In the genomic region with DNA sequence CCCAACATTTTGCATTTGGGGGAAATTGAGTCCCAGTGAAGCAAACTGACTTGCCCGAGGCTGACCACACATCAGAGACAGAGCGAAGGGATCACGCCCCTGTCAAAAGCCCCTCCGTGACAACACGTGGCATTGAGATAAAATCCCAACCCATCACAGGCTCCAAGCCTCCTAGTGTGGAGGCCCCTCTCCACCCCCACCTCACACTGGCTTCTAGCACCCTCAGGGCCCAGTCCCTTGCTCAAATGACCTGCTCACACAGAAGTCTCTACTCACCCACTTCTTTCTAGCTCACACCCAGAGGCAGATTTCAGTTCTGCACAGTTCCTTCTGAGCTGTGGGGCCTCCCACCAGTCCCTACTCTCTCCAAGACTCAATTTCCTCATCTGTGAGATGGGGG, we compare ENCODE assay signal across 21 cellular contexts. TPM values are rescaled to one million over a fixed set of nuclear protein-coding genes. Genes with fewer than 3 reads are reported as not detected.
DNase-seq lines count a peak whose midpoint lies in the region; ATAC-seq and TF ChIP-seq lines count a peak whose summit lies in the region.
"Had no signal": no experiment of that assay in that cellular context is flagged by ENCODE, and none has a peak within 500 bp of the region (broad histone marks: within the 10 kb centered on the region; RNA-seq: fewer than 3 reads in every experiment).

No MANE protein-coding gene starts in this region.

- no peak overlapping the region for H3K4me3 Mint-ChIP-seq in GM23338
- H3K4me3 Mint-ChIP-seq: B cell; CD4-positive, CD25-positive, alpha-beta regulatory T cell; CD8-positive, alpha-beta T cell; HFFc6 had no signal

- H3F3A ChIP-seq in GM23338 (replicated peaks; ENCODE audit: low read depth) = peaks cover 4% of the 10 kb centered on the region; the same call in 1 of the 2 replicates

- H3K9me3 ChIP-seq in right atrium auricular region (no peaks in the 10 kb centered on the region), psoas muscle (no peaks in the 10 kb centered on the region)
- H3K9me3 ChIP-seq: BLaER1, Caco-2, HAP-1 had no signal

- H3K4me1 ChIP-seq in right atrium auricular region = peaks cover 0 to 31% of the 10 kb centered on the region in 2 donors
- peaks cover 40% of the 10 kb centered on the region for H3K4me1 ChIP-seq in psoas muscle
- H3K4me1 ChIP-seq in GM23338 (ENCODE audit: insufficient read depth) = peaks cover 5% of the 10 kb centered on the region; the same call in 1 of the 2 replicates
- H3K4me1 ChIP-seq: Caco-2, HAP-1 had no signal

- H3K4me2 ChIP-seq in GM23338 = no peak overlapping the region
- H3K4me2 ChIP-seq: BLaER1 had no signal

- H2AFZ ChIP-seq in GM23338 = no peak overlapping the region
- H2AFZ ChIP-seq: GM23248 had no signal

- H3K4me3 ChIP-seq in right atrium auricular region = no peak overlapping the region
- no peak overlapping the region for H3K4me3 ChIP-seq in dorsolateral prefrontal cortex
- H3K4me3 ChIP-seq in psoas muscle = no peak overlapping the region
- no peak overlapping the region for H3K4me3 ChIP-seq in GM23338
- H3K4me3 ChIP-seq: BLaER1, GM23248, HAP-1 had no signal

- peaks cover 3% of the 10 kb centered on the region; the same call in 2 of the 3 replicates for H3K9me3 Mint-ChIP-seq in GM23338
- H3K9me3 Mint-ChIP-seq: CD8-positive, alpha-beta T cell; HFFc6 had no signal

- no peaks in the 10 kb centered on the region for H3K9me2 ChIP-seq in GM23338 (ENCODE audit: insufficient read depth)

- TF ChIP-seq CTCF in right atrium auricular region (IDR thresholded peaks at IDR 0.05) (no peak), dorsolateral prefrontal cortex (IDR thresholded peaks at IDR 0.05 in 54 of 56, conservative IDR thresholded peaks at IDR 0.05 in 2 of 56; ENCODE audit: low read depth in 1 of 56, partially characterized antibody in 56 of 56) (no peak), psoas muscle (IDR thresholded peaks at IDR 0.05) (no peak), GM23338 (conservative IDR thresholded peaks at IDR 0.05; ENCODE audit: low read depth in 2 of 2) (no peak)

- H3K79me2 ChIP-seq in GM23338 (replicated peaks; ENCODE audit: insufficient read depth) = no peaks in the 10 kb centered on the region

- H3K27me3 ChIP-seq in right atrium auricular region (no peaks in the 10 kb centered on the region), dorsolateral prefrontal cortex (no peaks in the 10 kb centered on the region), psoas muscle (ENCODE audit: insufficient read depth in 3 of 3, low read length in 2 of 3) (no peaks in the 10 kb centered on the region), GM23338 (ENCODE audit: insufficient read depth) (no peaks in the 10 kb centered on the region)
- H3K27me3 ChIP-seq: BLaER1 had no signal

- peak overlapping the region; percentile 73 to 90 for H3K27ac ChIP-seq in right atrium auricular region
- H3K27ac ChIP-seq in dorsolateral prefrontal cortex = peak overlapping the region in 35 of 59 donors; percentile 16 to 99 (median 93)
- H3K27ac ChIP-seq in psoas muscle = peak overlapping the region; percentile 61
- H3K27ac ChIP-seq in GM23338 (ENCODE audit: low read depth) = no peak overlapping the region
- H3K27ac ChIP-seq: 22Rv1, BLaER1, C4-2B, GM23248 had no signal

- ATAC-seq in psoas muscle = no peak
- no peak for ATAC-seq in HG02588 (IDR thresholded peaks at IDR 0.05; ENCODE audit: unreplicated experiment)
- ATAC-seq in GM23338 = no peak
- ATAC-seq: CD8-positive, alpha-beta T cell had no signal

- peaks cover 18% of the 10 kb centered on the region for H3K4me1 Mint-ChIP-seq in GM23338
- H3K4me1 Mint-ChIP-seq: B cell had no signal

- peaks cover 18% of the 10 kb centered on the region for H3K36me3 Mint-ChIP-seq in GM23338 (ENCODE audit: low read depth)
- H3K36me3 Mint-ChIP-seq: CD4-positive, CD25-positive, alpha-beta regulatory T cell; CD8-positive, alpha-beta T cell had no signal

- intact Hi-C loops in cardiac septum (cut with DNase I) (no loop called here), dorsolateral prefrontal cortex (cut with DNase I) (no loop called here), psoas muscle (cut with DNase I) (no loop called here)

- H3K36me3 ChIP-seq in right atrium auricular region = no peaks in the 10 kb centered on the region
- no peaks in the 10 kb centered on the region for H3K36me3 ChIP-seq in psoas muscle (ENCODE audit: insufficient read depth in 1 of 2, low read depth in 1 of 2)
- no peaks in the 10 kb centered on the region for H3K36me3 ChIP-seq in GM23338 (ENCODE audit: insufficient read depth)
- H3K36me3 ChIP-seq: BLaER1, HAP-1 had no signal

- DNase-seq in right atrium auricular region (ENCODE audit: low spot score) (no peak), cardiac septum (ENCODE audit: low spot score) (no peak), dorsolateral prefrontal cortex (no peak), psoas muscle (no peak), GM23338 (ENCODE audit: low spot score) (no peak), NCI-H748 (lab: John Stamatoyannopoulos, UW; ENCODE audit: unreplicated experiment) (no peak)
- DNase-seq: Caco-2; CD4-positive, CD25-positive, alpha-beta regulatory T cell; CD8-positive, alpha-beta T cell; DMS153; DND-41; GM23248; HFFc6 had no signal

- WGBS in psoas muscle, 3 donors = 93 to 95% (median 93%) methylated on average over 5 of the region's 5 CpGs

- H4K20me1 ChIP-seq in GM23338 (replicated peaks; ENCODE audit: insufficient read depth) = no peaks in the 10 kb centered on the region
- H4K20me1 ChIP-seq: BLaER1 had no signal

- H3K27ac Mint-ChIP-seq in GM23338 = no peak overlapping the region
- H3K27ac Mint-ChIP-seq: B cell; CD8-positive, alpha-beta T cell; HFFc6 had no signal

- peaks cover 18% of the 10 kb centered on the region for H3K27me3 Mint-ChIP-seq in GM23338 (ENCODE audit: insufficient read depth, low read depth, poor library complexity)

TF ChIP-seq in GM23338, 12 proteins besides CTCF, POLR2A, EP300 and RAD21 (continues in another document):
- TF ChIP-seq POLR2AphosphoS5 (IDR thresholded peaks at IDR 0.05; ENCODE audit: low read depth) = no peak
- no peak for TF ChIP-seq JUNB (IDR thresholded peaks at IDR 0.05; ENCODE audit: unreplicated experiment)
- TF ChIP-seq EZH2 (IDR thresholded peaks at IDR 0.05; ENCODE audit: low read depth, unreplicated experiment) = no peak

RNA-seq across cellular contexts. Expression of a gene that starts 10.3 kb away (rescaled TPM):
- 1 to 10 TPM; 2.5 to 7.2 TPM for total RNA-seq in right atrium auricular region
- total RNA-seq in cardiac septum = 4.9 TPM
- 10 to 100 TPM in 11 of 120 experiments, 1 to 10 TPM in 109; 1.0 to 16.3 (median 6.0) TPM for total RNA-seq in dorsolateral prefrontal cortex
- total RNA-seq in psoas muscle = 10 to 100 TPM in 2 of 4 donors, 1 to 10 TPM in 2; 2.5 to 17.7 (median 8.1) TPM
- polyA plus RNA-seq in psoas muscle = 10 to 100 TPM in 1 of 3 donors, 1 to 10 TPM in 2; 1.6 to 12.6 (median 5.2) TPM
- total RNA-seq in GM23338 (2014; rRNA removed; shearing (Covaris generic)) = 16.2 and 17.4 TPM in 2 replicates
- 14.0 and 14.6 TPM in 2 replicates for polyA plus RNA-seq in GM23338 (2016; fragmentation: Nextera tagmentation; extraction: Ambion mirVana)
- total RNA-seq: B cell; CD4-positive, CD25-positive, alpha-beta regulatory T cell; CD8-positive, alpha-beta T cell; GM23248; H4; HFFc6 had no signal
- polyA plus RNA-seq: AG04450, GM23248 had no signal

RNA-seq across cellular contexts. Expression of a gene that starts 21.5 kb away (rescaled TPM):
- total RNA-seq in right atrium auricular region = 100 to 1,000 TPM in 1 of 2 donors, 10 to 100 TPM in 1; 57.3 to 119 TPM
- 58.7 TPM for total RNA-seq in cardiac septum
- total RNA-seq in dorsolateral prefrontal cortex = 100 to 1,000 TPM in 117 of 120 experiments, 10 to 100 TPM in 3; 65.9 to 457 (median 199) TPM
- 100 to 1,000 TPM in 3 of 4 donors, 10 to 100 TPM in 1; 95.9 to 345 (median 218) TPM for total RNA-seq in psoas muscle
- 100 to 1,000 TPM in 2 of 3 donors, 10 to 100 TPM in 1; 55.6 to 282 (median 248) TPM for polyA plus RNA-seq in psoas muscle
- total RNA-seq in GM23338 (2014; rRNA removed; shearing (Covaris generic)) = 3.4 and 4.8 TPM in 2 replicates
- polyA plus RNA-seq in GM23338 (2016; fragmentation: Nextera tagmentation; extraction: Ambion mirVana) = 1.7 and 1.8 TPM in 2 replicates

RNA-seq across cellular contexts. Expression of a gene that starts 51.7 kb away (rescaled TPM):
- 10 to 100 TPM; 29.6 to 37.7 TPM for total RNA-seq in right atrium auricular region
- total RNA-seq in cardiac septum = 38.3 TPM
- 10 to 100 TPM; 38.8 to 93.6 (median 54.7) TPM for total RNA-seq in dorsolateral prefrontal cortex
- 10 to 100 TPM; 36.3 to 55.0 (median 38.3) TPM for total RNA-seq in psoas muscle
- 10 to 100 TPM; 15.6 to 33.4 (median 17.4) TPM for polyA plus RNA-seq in psoas muscle
- total RNA-seq in GM23338 (2014; rRNA removed; shearing (Covaris generic)) = 141 and 174 TPM in 2 replicates
- polyA plus RNA-seq in GM23338 (2016; fragmentation: Nextera tagmentation; extraction: Ambion mirVana) = 122 and 125 TPM in 2 replicates

Comparison
In these comparisons a context has a peak if more than half of its experiments do, and no peak if none do; other contexts are left out.
1. RNA of a gene that starts 21.5 kb away (total RNA-seq): 95.9 to 345 TPM in psoas muscle, 65.9 to 457 TPM in dorsolateral prefrontal cortex, 57.3 to 119 TPM in right atrium auricular region and 58.7 TPM in cardiac septum (single experiment); 3.4 to 4.8 TPM in GM23338; every median in the first group is over 10 times any median in the second.